ENCODE assay signal across 8 cellular contexts in the genomic region with DNA sequence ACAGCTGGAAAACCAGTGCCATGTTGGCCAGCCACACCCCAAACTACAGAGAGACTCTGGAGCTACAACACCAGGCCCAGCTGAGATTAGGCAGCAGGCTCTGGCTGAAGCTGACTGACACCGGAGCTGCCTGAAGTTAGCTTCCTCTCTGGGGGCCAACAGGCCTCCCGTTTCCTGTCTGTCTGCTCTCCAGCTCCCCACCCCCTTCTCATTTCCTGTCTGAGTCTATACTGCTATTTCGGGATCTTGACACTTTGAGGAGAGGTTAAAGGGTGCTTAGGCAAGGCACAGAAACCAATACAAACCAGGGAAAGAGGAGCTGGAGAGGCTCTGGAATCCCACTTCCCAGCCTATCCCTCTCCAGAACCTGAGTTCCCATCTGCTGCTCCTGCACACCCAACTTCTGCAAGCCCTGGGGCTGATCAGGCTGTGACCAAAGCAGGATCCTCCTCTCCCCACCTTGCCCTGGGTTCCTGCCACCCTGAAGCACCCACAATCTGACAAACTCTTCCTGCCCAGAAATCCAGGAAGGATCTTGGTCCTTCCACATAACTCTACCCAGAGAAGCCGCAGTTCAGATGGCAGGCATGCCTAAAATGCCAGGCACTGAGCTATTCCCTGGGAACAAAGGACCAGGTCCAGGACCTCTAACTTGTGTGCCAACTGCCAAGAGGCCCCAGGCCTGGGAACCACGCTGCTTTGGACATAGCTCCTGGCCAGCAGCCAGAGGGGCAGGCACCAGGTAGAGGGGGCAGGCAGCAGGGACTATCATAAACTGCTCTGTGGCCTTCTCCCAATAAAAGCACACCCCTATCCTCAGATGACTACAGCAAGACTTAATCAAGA. TPM values are rescaled to one million over a fixed set of nuclear protein-coding genes. Genes with fewer than 3 reads are reported as not detected.
A peak's percentile ranks its signal among the peaks of the same experiment; 100 is the strongest.
DNase-seq lines count a peak whose midpoint lies in the region; ATAC-seq and TF ChIP-seq lines count a peak whose summit lies in the region.

No MANE protein-coding gene starts in this region.

- ATAC-seq in HG03175 (IDR thresholded peaks at IDR 0.05; ENCODE audit: unreplicated experiment) (peak; percentile 81), left ventricle myocardium superior (peak; percentile 91)

- peak overlapping the region; percentile 95 for H3K27ac Mint-ChIP-seq in activated naive CD4-positive, alpha-beta T cell treated with anti-CD3 and anti-CD28 coated beads, Interleukin-2, amount 50 U/mL, for 24 hours
- no peak overlapping the region for H3K27ac Mint-ChIP-seq in Calu3 (ENCODE audit: unreplicated experiment)

- H3K4me3 ChIP-seq in SJSA1 = no peak overlapping the region
- H3K4me3 ChIP-seq in smooth muscle cell = no peak overlapping the region

- no TSS peak for BruUV-seq in Calu3 (replicated peaks; lab: Mats Ljungman, UMichigan)

- peak overlapping the region; percentile 52 for H3K9ac ChIP-seq in smooth muscle cell (ENCODE audit: low read depth)

- H2AFZ ChIP-seq in smooth muscle cell (ENCODE audit: low read depth) = peak overlapping the region; percentile 12

- H3K4me1 Mint-ChIP-seq in activated naive CD4-positive, alpha-beta T cell treated with anti-CD3 and anti-CD28 coated beads, Interleukin-2, amount 50 U/mL, for 24 hours = peaks cover 89% of the 10 kb centered on the region
- H3K4me1 Mint-ChIP-seq in Calu3 (ENCODE audit: low read depth, unreplicated experiment) = no peaks in the 10 kb centered on the region

- peak overlapping the region; percentile 79 for H3K4me3 Mint-ChIP-seq in activated naive CD4-positive, alpha-beta T cell treated with anti-CD3 and anti-CD28 coated beads, Interleukin-2, amount 50 U/mL, for 24 hours
- H3K4me3 Mint-ChIP-seq in Calu3 (ENCODE audit: low read depth, unreplicated experiment) = no peak overlapping the region

- peaks cover 16% of the 10 kb centered on the region for H3K36me3 ChIP-seq in SJSA1
- H3K36me3 ChIP-seq in smooth muscle cell (ENCODE audit: low read depth) = no peaks in the 10 kb centered on the region

- no peaks in the 10 kb centered on the region for H3F3A ChIP-seq in smooth muscle cell (ENCODE audit: low read depth)

- 25% methylated on average over 5 of the region's 5 CpGs for WGBS in smooth muscle cell (ENCODE audit: low lambda C conversion rate)

- H3K27ac ChIP-seq in SJSA1 = peak overlapping the region; percentile 53
- H3K27ac ChIP-seq in smooth muscle cell (ENCODE audit: low read depth) = peak overlapping the region; percentile 90

- CTCF ChIA-PET in Calu3 (lab: Charles Lee) = no interaction called here

- DNase-seq in activated gamma-delta T cell treated with Interleukin-2 at 50 U/mL for 16 hours (peak; percentile 81), activated gamma-delta T cell (lab: John Stamatoyannopoulos, UW) (no peak), SJSA1 (ENCODE audit: low read depth in 1 of 2, low spot score in 2 of 2) (peak; percentile 71 to 74), left ventricle myocardium superior (peak; percentile 79), smooth muscle cell (lab: John Stamatoyannopoulos, UW; ENCODE audit: unreplicated experiment) (no peak), Calu3 (no peak)

- TF ChIP-seq CTCF in smooth muscle cell (IDR thresholded peaks at IDR 0.05; ENCODE audit: borderline replicate concordance, insufficient read depth, poor library complexity, severe bottlenecking) (no peak), Calu3 (IDR thresholded peaks at IDR 0.05; ENCODE audit: unreplicated experiment) (no peak)

- H3K9me3 ChIP-seq in SJSA1 (replicated peaks) = no peaks in the 10 kb centered on the region
- no peaks in the 10 kb centered on the region for H3K9me3 ChIP-seq in smooth muscle cell (replicated peaks; ENCODE audit: low read depth)

- peaks cover 11% of the 10 kb centered on the region for H3K79me2 ChIP-seq in smooth muscle cell (ENCODE audit: low read depth)

- H3K36me3 Mint-ChIP-seq in activated naive CD4-positive, alpha-beta T cell treated with anti-CD3 and anti-CD28 coated beads, Interleukin-2, amount 50 U/mL, for 24 hours = peaks cover 16% of the 10 kb centered on the region
- H3K36me3 Mint-ChIP-seq in Calu3 (ENCODE audit: insufficient read depth, unreplicated experiment) = no peaks in the 10 kb centered on the region

- peak overlapping the region; percentile 42 for H3K4me2 ChIP-seq in smooth muscle cell

- intact Hi-C loops in left ventricle myocardium superior (cut with micrococcal nuclease) = no loop called here
- intact Hi-C loops in Calu3 (cut with micrococcal nuclease; ENCODE audit: unreplicated experiment) = no loop called here

- H4K20me1 ChIP-seq in smooth muscle cell (ENCODE audit: low read depth) = peaks cover 5% of the 10 kb centered on the region

- no peaks in the 10 kb centered on the region for H3K27me3 ChIP-seq in SJSA1 (replicated peaks)
- H3K27me3 ChIP-seq in smooth muscle cell (ENCODE audit: low read depth) = no peaks in the 10 kb centered on the region

- H3K4me1 ChIP-seq in SJSA1 (replicated peaks) = peaks cover 22% of the 10 kb centered on the region
- no peaks in the 10 kb centered on the region for H3K4me1 ChIP-seq in smooth muscle cell (ENCODE audit: low read depth)

- no peaks in the 10 kb centered on the region for H3K27me3 Mint-ChIP-seq in activated naive CD4-positive, alpha-beta T cell treated with anti-CD3 and anti-CD28 coated beads, Interleukin-2, amount 50 U/mL, for 24 hours
- no peaks in the 10 kb centered on the region for H3K27me3 Mint-ChIP-seq in Calu3 (ENCODE audit: unreplicated experiment)

- H3K9me3 Mint-ChIP-seq in activated naive CD4-positive, alpha-beta T cell treated with anti-CD3 and anti-CD28 coated beads, Interleukin-2, amount 50 U/mL, for 24 hours = no peaks in the 10 kb centered on the region
- no peaks in the 10 kb centered on the region for H3K9me3 Mint-ChIP-seq in Calu3 (ENCODE audit: low read depth, unreplicated experiment)

RNA-seq across cellular contexts. Expression of gene PRPF40B, which starts 39.9 kb away (rescaled TPM):
- total RNA-seq in SJSA1 (2014; rRNA removed; shearing (Covaris generic)) = 2.3 and 6.5 TPM in 2 replicates
- total RNA-seq in left ventricle myocardium superior (21.1 TPM), smooth muscle cell (5.7 and 6.2 TPM in 2 replicates), Calu3 (2022) (21.7 and 22.2 TPM in 2 replicates)
- polyA plus RNA-seq in smooth muscle cell = 19.8 and 22.8 TPM in 2 replicates

RNA-seq across cellular contexts. Expression of gene FMNL3, which starts 44.0 kb away (rescaled TPM):
- 12.9 and 19.2 TPM in 2 replicates for total RNA-seq in SJSA1 (2014; rRNA removed; shearing (Covaris generic))
- 11.3 TPM for total RNA-seq in left ventricle myocardium superior
- total RNA-seq in smooth muscle cell = 18.3 and 20.8 TPM in 2 replicates
- polyA plus RNA-seq in smooth muscle cell = 19.7 and 21.7 TPM in 2 replicates
- 4.4 TPM in 2 replicates for total RNA-seq in Calu3 (2022)

RNA-seq across cellular contexts. Expression of gene FAM186B, which starts 57.8 kb away (rescaled TPM):
- 0.06 and 0.18 TPM in 2 replicates for total RNA-seq in SJSA1 (2014; rRNA removed; shearing (Covaris generic))
- total RNA-seq in left ventricle myocardium superior = 0.47 TPM
- total RNA-seq in smooth muscle cell = 0.09 and 1.3 TPM in 2 replicates
- 0.18 and 0.26 TPM in 2 replicates for polyA plus RNA-seq in smooth muscle cell
- total RNA-seq in Calu3 (2022) = 0.29 and 0.47 TPM in 2 replicates

Comparison
In these comparisons a context has a peak if more than half of its experiments do, and no peak if none do; other contexts are left out.
1. DNase-seq: peak in activated gamma-delta T cell treated with Interleukin-2 at 50 U/mL for 16 hours (single experiment), SJSA1 (2 of 2) and left ventricle myocardium superior (single experiment); none in activated gamma-delta T cell (single experiment), smooth muscle cell (single experiment) and Calu3 (single experiment).